ENCODE assay signal across 8 cellular contexts in the genomic region with DNA sequence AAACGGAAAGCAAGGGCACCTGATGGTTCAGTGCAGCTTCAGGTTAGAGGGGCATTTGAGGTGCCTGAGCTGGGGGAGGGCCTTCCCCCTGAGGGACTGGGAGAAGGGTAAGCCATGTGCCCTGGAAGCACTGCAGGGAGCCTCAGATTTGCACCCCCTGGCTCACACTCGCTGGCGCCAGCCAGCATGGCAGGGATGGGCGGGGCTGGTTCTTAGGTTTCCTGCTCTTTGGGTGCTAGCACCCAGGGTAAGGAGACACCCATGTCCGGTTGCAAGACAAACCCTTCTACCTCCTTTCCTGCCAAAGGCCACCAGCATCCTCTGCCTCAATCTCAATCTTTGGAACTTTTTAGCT. TPM values are rescaled to one million over a fixed set of nuclear protein-coding genes. Genes with fewer than 3 reads are reported as not detected.
DNase-seq lines count a peak whose midpoint lies in the region; ATAC-seq lines count a peak whose summit lies in the region.

No MANE protein-coding gene starts in this region.

- peak; percentile 56 for DNase-seq in H7
- peak; percentile 53 for DNase-seq in T-helper 22 cell (ENCODE audit: low read depth)
- DNase-seq in stimulated activated CD8-positive, alpha-beta memory T cell treated with anti-CD3 and anti-CD28 coated beads, Interleukin-4, amount 100 ng/mL, for 48 hours, result peak; percentile 77
- DNase-seq in NCI-H2227 treated with DMSO at 0.1 percent for 48 hours (lab: John Stamatoyannopoulos, UW), result no peak
- DNase-seq in NCI-H2029 (lab: John Stamatoyannopoulos, UW), result no peak

- H3K9me3 Mint-ChIP-seq in dendritic cell treated with granulocyte-macrophage colony-stimulating factor and Interleukin-4, amounts not matched to agents 40 ng/mL and 50 ng/mL, for 4 days, result no peaks in the 10 kb centered on the region

- H3K27me3 Mint-ChIP-seq in dendritic cell treated with granulocyte-macrophage colony-stimulating factor and Interleukin-4, amounts not matched to agents 40 ng/mL and 50 ng/mL, for 4 days, result no peaks in the 10 kb centered on the region

- peaks cover 74% of the 10 kb centered on the region for H3K4me1 Mint-ChIP-seq in dendritic cell treated with granulocyte-macrophage colony-stimulating factor and Interleukin-4, amounts not matched to agents 40 ng/mL and 50 ng/mL, for 4 days (ENCODE audit: low read depth)

- intact Hi-C loops in dendritic cell treated with granulocyte-macrophage colony-stimulating factor and Interleukin-4, amounts not matched to agents 40 ng/mL and 50 ng/mL, for 4 days (cut with micrococcal nuclease), result no loop called here

- peak overlapping the region; percentile 95 for H3K27ac Mint-ChIP-seq in dendritic cell treated with granulocyte-macrophage colony-stimulating factor and Interleukin-4, amounts not matched to agents 40 ng/mL and 50 ng/mL, for 4 days

- H3K4me3 Mint-ChIP-seq in dendritic cell treated with granulocyte-macrophage colony-stimulating factor and Interleukin-4, amounts not matched to agents 40 ng/mL and 50 ng/mL, for 4 days, result peak overlapping the region; percentile 81

- H3K27me3 ChIP-seq in H7 (ENCODE audit: control insufficient read depth, insufficient read depth, low read length), result peaks cover 6% of the 10 kb centered on the region; the same call in 1 of the 2 replicates

- ATAC-seq in GM18520 (IDR thresholded peaks at IDR 0.05; ENCODE audit: unreplicated experiment), result no peak
- no peak for ATAC-seq in GM19463 (IDR thresholded peaks at IDR 0.05; ENCODE audit: unreplicated experiment)

- peaks cover 77% of the 10 kb centered on the region for H3K36me3 Mint-ChIP-seq in dendritic cell treated with granulocyte-macrophage colony-stimulating factor and Interleukin-4, amounts not matched to agents 40 ng/mL and 50 ng/mL, for 4 days (ENCODE audit: low read depth)

- H3K36me3 ChIP-seq in H7 (replicated peaks; ENCODE audit: control insufficient read depth, insufficient read depth, low read length), result peaks cover 4% of the 10 kb centered on the region

- H3K4me3 ChIP-seq in H7 (ENCODE audit: insufficient read depth, low read depth, low read length), result no peak overlapping the region

RNA-seq across cellular contexts. Expression of gene LIMD2, which starts 2.3 kb away (rescaled TPM):
- total RNA-seq in H7 (2014; rRNA removed; shearing (Covaris generic)), result 116 and 190 TPM in 2 replicates

RNA-seq across cellular contexts. Expression of gene STRADA, which starts 39.4 kb away (rescaled TPM):
- 28.5 and 33.4 TPM in 2 replicates for total RNA-seq in H7 (2014; rRNA removed; shearing (Covaris generic))

Comparison
In these comparisons a context has a peak if more than half of its experiments do, and no peak if none do; other contexts are left out.
1. DNase-seq: peak in H7 (single experiment), T-helper 22 cell (single experiment) and stimulated activated CD8-positive, alpha-beta memory T cell treated with anti-CD3 and anti-CD28 coated beads, Interleukin-4, amount 100 ng/mL, for 48 hours (single experiment); none in NCI-H2227 treated with DMSO at 0.1 percent for 48 hours (single experiment) and NCI-H2029 (single experiment).